ENCODE assay signal across 1 cellular context in genomic region chr3:183912895-183913579, GRCh38.
A peak's percentile ranks its signal among the peaks of the same experiment; 100 is the strongest.
TF ChIP-seq lines count a peak whose summit lies in the region.

No MANE protein-coding gene starts in this region.

TF ChIP-seq in HepG2, 621 proteins besides CTCF, POLR2A, EP300 and RAD21 (continued from another document and continues in another):
- TF ChIP-seq AHDC1 (CRISPR knock-in tag; IDR thresholded peaks at IDR 0.05; ENCODE audit: borderline replicate concordance) (0 out of 2 replicates have a peak, but pooled peaks have one; percentile 23), ATF1 (CRISPR knock-in tag; IDR thresholded peaks at IDR 0.05) (no peak), HBP1 (CRISPR knock-in tag; IDR thresholded peaks at IDR 0.05; ENCODE audit: low read depth) (no peak), PHF20 (CRISPR knock-in tag; IDR thresholded peaks at IDR 0.05) (no peak), TEF (CRISPR knock-in tag; IDR thresholded peaks at IDR 0.05) (no peak), ARID5B (CRISPR knock-in tag; IDR thresholded peaks at IDR 0.05) (0 out of 2 replicates have a peak, but pooled peaks have one; percentile 41), PLRG1 (conservative IDR thresholded peaks at IDR 0.05) (no peak), ZNF83 (CRISPR knock-in tag; IDR thresholded peaks at IDR 0.05; ENCODE audit: borderline replicate concordance) (no peak), PRPF4 (IDR thresholded peaks at IDR 0.05; ENCODE audit: low read depth, low read length, poor library complexity, severe bottlenecking) (no peak), ZNF282 (IDR thresholded peaks at IDR 0.05; ENCODE audit: partially characterized antibody) (no peak), HDAC6 (IDR thresholded peaks at IDR 0.05; ENCODE audit: low read depth, low read length) (no peak), SRF (IDR thresholded peaks at IDR 0.05; ENCODE audit: low read depth, low read length) (no peak), PATZ1 (CRISPR knock-in tag; IDR thresholded peaks at IDR 0.05) (no peak), USF2 (IDR thresholded peaks at IDR 0.05; ENCODE audit: low read depth, low read length) (no peak), USF2 (CRISPR knock-in tag; IDR thresholded peaks at IDR 0.05; ENCODE audit: borderline replicate concordance) (no peak), PHF21A (CRISPR knock-in tag; IDR thresholded peaks at IDR 0.05) (no peak), HOXA7 (CRISPR knock-in tag; IDR thresholded peaks at IDR 0.05) (no peak), SMAD9 (CRISPR knock-in tag; IDR thresholded peaks at IDR 0.05) (no peak), PAWR (CRISPR knock-in tag; IDR thresholded peaks at IDR 0.05; ENCODE audit: borderline replicate concordance) (no peak), CBFB (CRISPR knock-in tag; IDR thresholded peaks at IDR 0.05) (no peak), PRMT3 (CRISPR knock-in tag; IDR thresholded peaks at IDR 0.05; ENCODE audit: borderline replicate concordance, low read depth) (no peak), MTA1 (CRISPR knock-in tag; IDR thresholded peaks at IDR 0.05; ENCODE audit: borderline replicate concordance) (no peak), ZNF280D (CRISPR knock-in tag; IDR thresholded peaks at IDR 0.05) (no peak), BRF2 (CRISPR knock-in tag; IDR thresholded peaks at IDR 0.05) (no peak), NCOA2 (CRISPR knock-in tag; IDR thresholded peaks at IDR 0.05) (peak; percentile 57), ZNF781 (CRISPR knock-in tag; IDR thresholded peaks at IDR 0.05; ENCODE audit: borderline replicate concordance, not compliant biosample characterization) (no peak), ZSCAN22 (CRISPR knock-in tag; IDR thresholded peaks at IDR 0.05) (no peak), KDM5B (CRISPR knock-in tag; IDR thresholded peaks at IDR 0.05; ENCODE audit: borderline replicate concordance) (no peak), ZNF850 (CRISPR knock-in tag; conservative IDR thresholded peaks at IDR 0.05) (no peak), KAT7 (CRISPR knock-in tag; IDR thresholded peaks at IDR 0.05; ENCODE audit: borderline replicate concordance) (no peak), ESRRA (CRISPR knock-in tag; IDR thresholded peaks at IDR 0.05; ENCODE audit: low read depth) (no peak), PTBP1 (IDR thresholded peaks at IDR 0.05; ENCODE audit: low read depth, low read length, poor library complexity, severe bottlenecking) (no peak), ZBTB37 (CRISPR knock-in tag; IDR thresholded peaks at IDR 0.05) (no peak), E2F5 (CRISPR knock-in tag; conservative IDR thresholded peaks at IDR 0.05) (no peak), BCL6 (CRISPR knock-in tag; IDR thresholded peaks at IDR 0.05) (no peak), ARNT (IDR thresholded peaks at IDR 0.05) (no peak)
